ENCODE assay signal across 1 cellular context in genomic region chr7:27346531-27347260, GRCh38.
TF ChIP-seq lines count a peak whose summit lies in the region.

No MANE protein-coding gene starts in this region.

TF ChIP-seq in GM23338, 12 proteins besides CTCF, POLR2A, EP300 and RAD21 (continued from another document):
- TF ChIP-seq ETS1 (IDR thresholded peaks at IDR 0.05): no peak
- TF ChIP-seq NANOG (IDR thresholded peaks at IDR 0.05; ENCODE audit: borderline replicate concordance): no peak
- no peak for TF ChIP-seq ZNF114 (CRISPR knock-in tag; IDR thresholded peaks at IDR 0.05)
- no peak for TF ChIP-seq EZH2 (IDR thresholded peaks at IDR 0.05; ENCODE audit: low read depth, unreplicated experiment)
- no peak for TF ChIP-seq REST (IDR thresholded peaks at IDR 0.05; ENCODE audit: unreplicated experiment)
- no peak for TF ChIP-seq STAT1 (IDR thresholded peaks at IDR 0.05; ENCODE audit: unreplicated experiment)
